In the genomic region with DNA sequence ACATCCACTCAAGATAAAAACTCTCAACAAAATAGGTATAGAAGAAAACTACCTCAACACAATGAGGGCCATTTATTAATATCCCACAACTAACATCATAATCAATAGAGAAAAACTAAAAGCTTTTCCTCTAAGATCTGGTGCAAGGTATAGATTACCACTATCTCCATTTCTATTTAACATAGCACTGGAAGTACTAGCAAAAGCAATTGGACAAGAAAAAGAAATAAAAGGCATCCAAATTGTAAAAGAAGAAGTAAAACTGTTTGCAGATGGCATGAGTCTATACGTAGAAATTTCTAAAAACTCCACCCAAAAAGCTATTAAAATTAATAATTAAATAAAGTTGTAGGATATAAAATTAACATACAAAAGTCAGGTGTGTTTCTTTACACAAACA, we compare ENCODE assay signal across 8 cellular contexts.
"Had no signal": no experiment of that assay in that cellular context is flagged by ENCODE, and none has a peak within 500 bp of the region (broad histone marks: within the 10 kb centered on the region; RNA-seq: fewer than 3 reads in every experiment).

No MANE protein-coding gene starts in this region.

- H3K4me1 ChIP-seq: HAP-1 had no signal

- DNase-seq: H7, KG1 had no signal

- H3K4me2 ChIP-seq: GM23338 had no signal

- H3K9me3 ChIP-seq: HAP-1 had no signal

- H2AFZ ChIP-seq: GM23338 had no signal

- H3K27ac ChIP-seq: HL-60 had no signal

- ATAC-seq: GM23338, HCT116, HepG2 had no signal

- H3K4me3 ChIP-seq: GM23338, HAP-1 had no signal

- FAIRE-seq: H1, HepG2 had no signal

- H3K36me3 ChIP-seq: HAP-1 had no signal
